Comparison of ENCODE assay signal across 18 cellular contexts in genomic region chr17:60292697-60293096, GRCh38.
DNase-seq lines count a peak whose midpoint lies in the region; ATAC-seq and TF ChIP-seq lines count a peak whose summit lies in the region.
"Had no signal": no experiment of that assay in that cellular context is flagged by ENCODE, and none has a peak within 500 bp of the region (broad histone marks: within the 10 kb centered on the region; RNA-seq: fewer than 3 reads in every experiment).

No MANE protein-coding gene starts in this region.

- H3K36me3 Mint-ChIP-seq in T-helper 17 cell (ENCODE audit: low read depth): peaks cover 5% of the 10 kb centered on the region

- H3K4me3 ChIP-seq in A673 (ENCODE audit: low read depth, low read length, poor library complexity, severe bottlenecking) (no peak overlapping the region), dorsolateral prefrontal cortex (no peak overlapping the region), esophagus squamous epithelium (no peak overlapping the region)
- H3K4me3 ChIP-seq: BLaER1 treated with 17β-estradiol and CSF1 and Interleukin-3, amounts not matched to agents 10 nM and 100 nM had no signal

- 100% methylated on average over 1 of the region's 1 CpG for WGBS in esophagus squamous epithelium, 2 donors

- no peak for TF ChIP-seq POLR2A in esophagus squamous epithelium (IDR thresholded peaks at IDR 0.05)

- peaks cover 14% of the 10 kb centered on the region for H3K4me1 Mint-ChIP-seq in T-helper 17 cell

- H3K9me3 ChIP-seq in A673 (ENCODE audit: low read depth, low read length, poor library complexity, severe bottlenecking): no peaks in the 10 kb centered on the region
- no peaks in the 10 kb centered on the region for H3K9me3 ChIP-seq in T-helper 17 cell (ENCODE audit: control insufficient read depth, low read length, poor library complexity, severe bottlenecking)
- no peaks in the 10 kb centered on the region for H3K9me3 ChIP-seq in esophagus squamous epithelium
- H3K9me3 ChIP-seq: BE2C; BLaER1 treated with 17β-estradiol and CSF1 and Interleukin-3, amounts not matched to agents 10 nM and 100 nM had no signal

- no peak for TF ChIP-seq CTCF in A673 (conservative IDR thresholded peaks at IDR 0.05; ENCODE audit: low read depth, low read length)
- TF ChIP-seq CTCF in dorsolateral prefrontal cortex (IDR thresholded peaks at IDR 0.05 in 54 of 56, conservative IDR thresholded peaks at IDR 0.05 in 2 of 56; ENCODE audit: low read depth in 1 of 56, partially characterized antibody in 56 of 56): no peak
- no peak for TF ChIP-seq CTCF in esophagus squamous epithelium (IDR thresholded peaks at IDR 0.05)

- peak overlapping the region; percentile 27 for H3K27ac Mint-ChIP-seq in T-helper 17 cell
- H3K27ac Mint-ChIP-seq: CD4-positive, alpha-beta T cell had no signal

- POLR2A ChIA-PET in A673 (lab: Charles Lee; ENCODE audit: low non-redundant PET): no interaction called here

- intact Hi-C loops in A673 (cut with micrococcal nuclease; ENCODE audit: unreplicated experiment): no loop called here
- intact Hi-C loops in dorsolateral prefrontal cortex (cut with DNase I): no loop called here
- intact Hi-C loops in posterior cingulate gyrus (cut with DNase I): no loop called here
- intact Hi-C loops in esophagus squamous epithelium (cut with DNase I): no loop called here

- no peaks in the 10 kb centered on the region for H3K36me3 ChIP-seq in A673 (ENCODE audit: insufficient read depth, low read length, poor library complexity, severe bottlenecking)
- H3K36me3 ChIP-seq in esophagus squamous epithelium: peaks cover 0 to 51% (median 0%) of the 10 kb centered on the region in 3 donors
- H3K36me3 ChIP-seq: BE2C had no signal

- no peaks in the 10 kb centered on the region for H3K27me3 Mint-ChIP-seq in T-helper 17 cell
- H3K27me3 Mint-ChIP-seq: CD4-positive, alpha-beta T cell had no signal

- no peaks in the 10 kb centered on the region for H3K27me3 ChIP-seq in A673 (replicated peaks; ENCODE audit: insufficient read depth, low read depth, low read length, poor library complexity)
- no peaks in the 10 kb centered on the region for H3K27me3 ChIP-seq in dorsolateral prefrontal cortex
- no peaks in the 10 kb centered on the region for H3K27me3 ChIP-seq in esophagus squamous epithelium
- H3K27me3 ChIP-seq: BE2C; BLaER1 treated with 17β-estradiol and CSF1 and Interleukin-3, amounts not matched to agents 10 nM and 100 nM had no signal

- H3K4me1 ChIP-seq in A673 (ENCODE audit: insufficient read depth, low read length, poor library complexity, severe bottlenecking): no peaks in the 10 kb centered on the region
- no peaks in the 10 kb centered on the region for H3K4me1 ChIP-seq in esophagus squamous epithelium

- no peak for DNase-seq in A673 (ENCODE audit: low spot score)
- no peak for DNase-seq in T-helper 17 cell
- DNase-seq in dorsolateral prefrontal cortex: no peak
- no peak for DNase-seq in posterior cingulate gyrus
- DNase-seq in esophagus squamous epithelium (lab: John Stamatoyannopoulos, UW): no peak
- DNase-seq in A172 (ENCODE audit: low spot score): no peak
- DNase-seq: 8988T; BE2C; Calu3; CD4-positive, alpha-beta T cell; COR-L47; DMS53; DMS79 treated with DMSO at 0.1 percent for 48 hours; GF-D8; H7; HCEC 1CT had no signal

- CTCF ChIA-PET in A673 (lab: Charles Lee): no interaction called here

- ATAC-seq in T-helper 17 cell: no peak

- BruUV-seq in A673 (replicated peaks; lab: Mats Ljungman, UMichigan): TSS peak; percentile 13

- H3K4me3 Mint-ChIP-seq in T-helper 17 cell: no peak overlapping the region
- H3K4me3 Mint-ChIP-seq: CD14-positive monocyte; CD4-positive, alpha-beta T cell had no signal

- H3K27ac ChIP-seq in A673 (ENCODE audit: low read depth, low read length, poor library complexity, severe bottlenecking) (no peak overlapping the region), dorsolateral prefrontal cortex (peak overlapping the region in 37 of 59 donors; percentile 30 to 92 (median 78)), esophagus squamous epithelium (no peak overlapping the region)
- H3K27ac ChIP-seq: BLaER1 treated with 17β-estradiol and CSF1 and Interleukin-3, amounts not matched to agents 10 nM and 100 nM had no signal

Comparison
In these comparisons a context has a peak if more than half of its experiments do, and no peak if none do; other contexts are left out.
1. H3K27ac ChIP-seq: peak in dorsolateral prefrontal cortex (37 of 59); none in A673 (single experiment) and esophagus squamous epithelium (0 of 4).